In genomic region chr2:241339839-241340471, GRCh38 we compare ENCODE assay signal across 16 cellular contexts. TPM values are rescaled to one million over a fixed set of nuclear protein-coding genes. Genes with fewer than 3 reads are reported as not detected.
DNase-seq lines count a peak whose midpoint lies in the region; ATAC-seq, FAIRE-seq and TF ChIP-seq lines count a peak whose summit lies in the region.
"Had no signal": no experiment of that assay in that cellular context is flagged by ENCODE, and none has a peak within 500 bp of the region (broad histone marks: within the 10 kb centered on the region; RNA-seq: fewer than 3 reads in every experiment).

No MANE protein-coding gene starts in this region.

- peaks cover 60% of the 10 kb centered on the region for H4K20me1 ChIP-seq in neural progenitor cell (ENCODE audit: low read depth)

- H2AFZ ChIP-seq in mesenchymal stem cell (ENCODE audit: low read depth, low read length) (no peak overlapping the region), neural progenitor cell (replicated peaks) (no peak overlapping the region)

- H3K27ac Mint-ChIP-seq in CD8-positive, alpha-beta T cell, result peak overlapping the region; percentile 39
- peak overlapping the region; percentile 22 to 68 for H3K27ac Mint-ChIP-seq in natural killer cell
- no peak overlapping the region for H3K27ac Mint-ChIP-seq in neural progenitor cell

- peaks cover 45% of the 10 kb centered on the region for H3K36me3 ChIP-seq in CD8-positive, alpha-beta T cell (ENCODE audit: insufficient read depth, low read length)
- H3K36me3 ChIP-seq in body of pancreas (replicated peaks in 1 of 2; ENCODE audit: insufficient read depth in 1 of 2, low read depth in 2 of 2) (peaks cover 18 to 53% of the 10 kb centered on the region in 2 donors), mesenchymal stem cell (ENCODE audit: control insufficient read depth in 1 of 2, insufficient read depth in 2 of 2, low read depth in 1 of 2, low read length in 2 of 2) (peaks cover 43 to 89% of the 10 kb centered on the region in 2 experiments), neural progenitor cell (peaks cover 48% of the 10 kb centered on the region)

- DNase-seq in CD8-positive, alpha-beta T cell, result no peak
- DNase-seq in Jurkat, Clone E6-1 (ENCODE audit: low read depth, low spot score), result peak; percentile 54
- DNase-seq in body of pancreas (no peak), natural killer cell (no peak), mesenchymal stem cell (no peak), H54 (ENCODE audit: insufficient read length, low spot score) (no peak), neural progenitor cell (ENCODE audit: low spot score) (no peak), NCI-H774 (lab: John Stamatoyannopoulos, UW) (no peak)
- DNase-seq: activated CD4-positive, alpha-beta T cell treated with anti-CD3 and anti-CD28 coated beads, Interleukin-2, amount 50 U/mL, for 48 hours; NCI-H1105 treated with DMSO at 0.1 percent for 48 hours; NCI-H524; T1000 had no signal

- no peak overlapping the region for H2BK120ac ChIP-seq in mesenchymal stem cell (ENCODE audit: low read depth, low read length)

- 21 to 28% methylated on average over 6 of the region's 6 CpGs for WGBS in body of pancreas, 2 donors
- WGBS in mesenchymal stem cell, result 96% methylated on average over 3 of the region's 6 CpGs

- H3K27me3 Mint-ChIP-seq in CD8-positive, alpha-beta T cell (ENCODE audit: low read depth), result no peaks in the 10 kb centered on the region
- H3K27me3 Mint-ChIP-seq in natural killer cell (ENCODE audit: low read depth in 2 of 2) (no peaks in the 10 kb centered on the region), neural progenitor cell (ENCODE audit: insufficient read depth, low read depth) (no peaks in the 10 kb centered on the region)

- H3K23ac ChIP-seq in mesenchymal stem cell (ENCODE audit: low read length in 2 of 2), result no peak overlapping the region

- H3K36me3 Mint-ChIP-seq in CD8-positive, alpha-beta T cell, result peaks cover 85% of the 10 kb centered on the region
- peaks cover 25% of the 10 kb centered on the region for H3K36me3 Mint-ChIP-seq in natural killer cell
- peaks cover 45% of the 10 kb centered on the region for H3K36me3 Mint-ChIP-seq in neural progenitor cell

- no peak overlapping the region for H3K4me3 ChIP-seq in CD8-positive, alpha-beta T cell (ENCODE audit: low read depth, low read length)
- H3K4me3 ChIP-seq in Jurkat, Clone E6-1 (ENCODE audit: low read length), result peak overlapping the region; percentile 32
- no peak overlapping the region for H3K4me3 ChIP-seq in body of pancreas
- no peak overlapping the region for H3K4me3 ChIP-seq in mesenchymal stem cell (ENCODE audit: insufficient read depth in 1 of 2, low read depth in 1 of 2, low read length in 2 of 2)
- no peak overlapping the region for H3K4me3 ChIP-seq in neural progenitor cell

- TF ChIP-seq CTCF in CD8-positive, alpha-beta T cell (IDR thresholded peaks at IDR 0.05), result no peak
- no peak for TF ChIP-seq CTCF in body of pancreas (IDR thresholded peaks at IDR 0.05)
- no peak for TF ChIP-seq CTCF in natural killer cell (IDR thresholded peaks at IDR 0.05)
- no peak for TF ChIP-seq CTCF in neural progenitor cell (IDR thresholded peaks at IDR 0.05)

- H3K4me2 ChIP-seq in mesenchymal stem cell (ENCODE audit: low read length, poor library complexity, severe bottlenecking) (no peak overlapping the region), neural progenitor cell (no peak overlapping the region)

- no peak overlapping the region for H3K4ac ChIP-seq in mesenchymal stem cell (ENCODE audit: low read depth in 1 of 2, low read length in 2 of 2)

- TF ChIP-seq POLR2A in body of pancreas (IDR thresholded peaks at IDR 0.05) (no peak), H54 (IDR thresholded peaks at IDR 0.05; ENCODE audit: low read depth, low read length) (no peak)

- H2BK12ac ChIP-seq in mesenchymal stem cell (ENCODE audit: low read length in 2 of 2), result no peak overlapping the region

- no peak overlapping the region for H4K91ac ChIP-seq in mesenchymal stem cell (ENCODE audit: low read length)

- H3K18ac ChIP-seq in mesenchymal stem cell (ENCODE audit: low read depth in 1 of 2, low read length in 2 of 2), result no peak overlapping the region

- no peak for FAIRE-seq in H54 (lab: Jason Lieb, UNC)
- FAIRE-seq: urothelium cell line had no signal

- H3K9me3 ChIP-seq in CD8-positive, alpha-beta T cell (ENCODE audit: low read length), result no peaks in the 10 kb centered on the region
- H3K9me3 ChIP-seq in body of pancreas, result no peaks in the 10 kb centered on the region
- H3K9me3 ChIP-seq in mesenchymal stem cell (ENCODE audit: control insufficient read depth, low read length), result no peaks in the 10 kb centered on the region
- no peaks in the 10 kb centered on the region for H3K9me3 ChIP-seq in neural progenitor cell (ENCODE audit: low read depth)

- POLR2A ChIA-PET in CD8-positive, alpha-beta T cell (lab: Charles Lee), result interaction anchor here (1.5 kb wide), 1 partner anchor 24 kb away, joined by 4 read pairs; the partner anchor contains the start of gene SEPTIN2

- H4K8ac ChIP-seq in mesenchymal stem cell (ENCODE audit: low read length), result no peak overlapping the region

- no peak overlapping the region for H3K4me3 Mint-ChIP-seq in CD8-positive, alpha-beta T cell
- H3K4me3 Mint-ChIP-seq in natural killer cell (no peak overlapping the region), neural progenitor cell (no peak overlapping the region)

- peaks cover 11% of the 10 kb centered on the region for H3K79me1 ChIP-seq in mesenchymal stem cell (replicated peaks; ENCODE audit: low read length, poor library complexity, severe bottlenecking)

- H3K27me3 ChIP-seq in CD8-positive, alpha-beta T cell (ENCODE audit: insufficient read depth, low read length), result no peaks in the 10 kb centered on the region
- H3K27me3 ChIP-seq in body of pancreas (no peaks in the 10 kb centered on the region), mesenchymal stem cell (ENCODE audit: control insufficient read depth in 1 of 2, insufficient read depth in 1 of 2, low read length in 2 of 2) (no peaks in the 10 kb centered on the region), neural progenitor cell (no peaks in the 10 kb centered on the region)

- no peak overlapping the region for H2BK5ac ChIP-seq in mesenchymal stem cell (ENCODE audit: low read depth, low read length, poor library complexity, severe bottlenecking)

- intact Hi-C loops in CD8-positive, alpha-beta T cell (cut with DNase I, micrococcal nuclease), result no loop called here
- intact Hi-C loops in body of pancreas (cut with DNase I) (no loop called here), natural killer cell (cut with micrococcal nuclease) (no loop called here)

- no peaks in the 10 kb centered on the region for H3K9me3 Mint-ChIP-seq in CD8-positive, alpha-beta T cell
- H3K9me3 Mint-ChIP-seq in natural killer cell (no peaks in the 10 kb centered on the region), neural progenitor cell (no peaks in the 10 kb centered on the region)
- H3K9me3 Mint-ChIP-seq: activated naive CD4-positive, alpha-beta T cell treated with anti-CD3 and anti-CD28 coated beads, Interleukin-2, amount 50 U/mL, for 72 hours had no signal

- peaks cover 52% of the 10 kb centered on the region for H3K79me2 ChIP-seq in neural progenitor cell (ENCODE audit: low read depth)

- no peak overlapping the region for H3K27ac ChIP-seq in CD8-positive, alpha-beta T cell (ENCODE audit: low read depth, low read length)
- peak overlapping the region in 3 of 4 donors; percentile 16 to 63 (median 16) for H3K27ac ChIP-seq in body of pancreas
- no peak overlapping the region for H3K27ac ChIP-seq in mesenchymal stem cell (ENCODE audit: low read length, poor library complexity, severe bottlenecking)
- H3K27ac ChIP-seq in neural progenitor cell, result no peak overlapping the region
- H3K27ac ChIP-seq: RWPE1 had no signal

- CTCF ChIA-PET in CD8-positive, alpha-beta T cell (lab: Charles Lee), result interaction anchor here (0.6 to 1.5 kb wide), 2 partner anchors 11 to 262 kb away, joined by 3 read pairs; no protein-coding TSS in a partner anchor

- peaks cover 31% of the 10 kb centered on the region for H3K4me1 Mint-ChIP-seq in CD8-positive, alpha-beta T cell (ENCODE audit: low read depth)
- H3K4me1 Mint-ChIP-seq in natural killer cell (peaks cover 15 to 24% of the 10 kb centered on the region in 2 donors), neural progenitor cell (no peaks in the 10 kb centered on the region)

- H3K4me1 ChIP-seq in CD8-positive, alpha-beta T cell (ENCODE audit: insufficient read depth, low read length), result peaks cover 14% of the 10 kb centered on the region
- peaks cover 19% of the 10 kb centered on the region for H3K4me1 ChIP-seq in body of pancreas
- peaks cover 10% of the 10 kb centered on the region for H3K4me1 ChIP-seq in mesenchymal stem cell (ENCODE audit: control insufficient read depth, insufficient read depth, low read depth, low read length)
- no peaks in the 10 kb centered on the region for H3K4me1 ChIP-seq in neural progenitor cell

- no peak overlapping the region for H3K14ac ChIP-seq in mesenchymal stem cell (ENCODE audit: low read length in 2 of 2)

- no peak for ATAC-seq in CD8-positive, alpha-beta T cell
- ATAC-seq in body of pancreas (peak; percentile 38), natural killer cell (no peak)
- ATAC-seq: activated naive CD4-positive, alpha-beta T cell treated with anti-CD3 and anti-CD28 coated beads, Interleukin-2, amount 50 U/mL, for 72 hours; esophagus mucosa had no signal

- peaks cover 41% of the 10 kb centered on the region for H3F3A ChIP-seq in neural progenitor cell (ENCODE audit: low read depth)

- H3K9ac ChIP-seq in mesenchymal stem cell (ENCODE audit: low read length), result no peak overlapping the region
- H3K9ac ChIP-seq in neural progenitor cell, result no peak overlapping the region

- no peak overlapping the region for H2BK15ac ChIP-seq in mesenchymal stem cell (ENCODE audit: low read depth, poor library complexity, severe bottlenecking)

- H2AK5ac ChIP-seq in mesenchymal stem cell (ENCODE audit: low read length, severe bottlenecking), result no peak overlapping the region

RNA-seq across cellular contexts. Expression of gene FARP2, which starts 16.1 kb away (rescaled TPM):
- 10 to 100 TPM; 20.6 to 22.5 TPM for total RNA-seq in CD8-positive, alpha-beta T cell
- 19.6 TPM for polyA plus RNA-seq in Jurkat, Clone E6-1 (2012; ENCODE audit: insufficient read depth, insufficient read length)
- total RNA-seq in body of pancreas (10 to 100 TPM; 30.1 to 44.2 TPM), natural killer cell (10 to 100 TPM; 26.8 to 40.6 (median 31.6) TPM), neural progenitor cell (ENCODE audit: low replicate concordance) (28.6 and 32.3 TPM in 2 replicates)
- 15.5 TPM for polyA plus RNA-seq in mesenchymal stem cell (2013, experiment 1 of 2)
- 14.7 TPM for polyA plus RNA-seq in mesenchymal stem cell (2013, experiment 2 of 2)

RNA-seq across cellular contexts. Expression of gene SEPTIN2, which starts 24.2 kb away (rescaled TPM):
- total RNA-seq in CD8-positive, alpha-beta T cell, result 100 to 1,000 TPM; 216 to 246 TPM
- 136 TPM for polyA plus RNA-seq in Jurkat, Clone E6-1 (2012; ENCODE audit: insufficient read depth, insufficient read length)
- 100 to 1,000 TPM; 226 to 271 TPM for total RNA-seq in body of pancreas
- total RNA-seq in natural killer cell, result 100 to 1,000 TPM; 275 to 315 (median 275) TPM
- 369 TPM for polyA plus RNA-seq in mesenchymal stem cell (2013, experiment 1 of 2)
- polyA plus RNA-seq in mesenchymal stem cell (2013, experiment 2 of 2), result 372 TPM
- 452 and 632 TPM in 2 replicates for total RNA-seq in neural progenitor cell (ENCODE audit: low replicate concordance)

RNA-seq across cellular contexts. Expression of gene HDLBP, which starts 24.5 kb away (rescaled TPM):
- total RNA-seq in CD8-positive, alpha-beta T cell, result 100 to 1,000 TPM in 1 of 2 experiments, 10 to 100 TPM in 1; 97.5 to 104 TPM
- polyA plus RNA-seq in Jurkat, Clone E6-1 (2012; ENCODE audit: insufficient read depth, insufficient read length), result 211 TPM
- total RNA-seq in body of pancreas (100 to 1,000 TPM; 501 to 612 TPM), natural killer cell (100 to 1,000 TPM; 170 to 200 (median 177) TPM), neural progenitor cell (ENCODE audit: low replicate concordance) (251 and 269 TPM in 2 replicates)
- 768 TPM for polyA plus RNA-seq in mesenchymal stem cell (2013, experiment 1 of 2)
- polyA plus RNA-seq in mesenchymal stem cell (2013, experiment 2 of 2), result 740 TPM

Comparison
In these comparisons a context has a peak if more than half of its experiments do, and no peak if none do; other contexts are left out.
1. H3K27ac ChIP-seq: peak in body of pancreas (3 of 4); none in CD8-positive, alpha-beta T cell (single experiment), mesenchymal stem cell (single experiment) and neural progenitor cell (single experiment).